ENCODE assay signal across 8 cellular contexts in the genomic region with DNA sequence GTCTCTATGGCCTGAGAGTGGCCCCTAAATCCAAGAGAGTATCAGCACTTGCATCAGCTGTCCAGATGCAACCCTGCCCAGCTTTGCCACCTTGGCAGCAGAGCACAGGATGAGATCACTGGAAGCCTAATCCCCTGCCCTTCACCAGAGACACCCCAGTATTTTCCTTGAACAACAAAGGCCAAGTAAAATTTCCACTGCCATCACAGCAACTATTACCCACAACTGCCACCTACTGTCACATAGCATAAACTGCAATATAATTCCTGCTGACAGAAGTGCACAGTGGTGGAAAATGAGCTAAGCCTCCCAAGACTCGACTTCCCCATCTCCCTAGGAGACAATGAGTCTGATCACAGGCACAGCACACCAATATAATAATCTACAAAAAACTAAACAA.
A peak's percentile ranks its signal among the peaks of the same experiment; 100 is the strongest.
DNase-seq lines count a peak whose midpoint lies in the region; ATAC-seq and TF ChIP-seq lines count a peak whose summit lies in the region.

No MANE protein-coding gene starts in this region.

- no peak overlapping the region for H2AFZ ChIP-seq in OCI-LY1 (ENCODE audit: low read length)

- H3K9ac ChIP-seq in OCI-LY1 (ENCODE audit: low read length), result no peak overlapping the region

- no peaks in the 10 kb centered on the region; the same call in 1 of the 2 replicates for H3K36me3 ChIP-seq in OCI-LY1 (ENCODE audit: insufficient read depth, low read length)
- no peaks in the 10 kb centered on the region for H3K36me3 ChIP-seq in prostate gland
- H3K36me3 ChIP-seq in lower lobe of right lung, result no peaks in the 10 kb centered on the region

- TF ChIP-seq CTCF in GM13976 (IDR thresholded peaks at IDR 0.05; ENCODE audit: borderline replicate concordance, control extremely low read depth, extremely low read depth, insufficient read depth, missing control alignments), result peak; percentile 65
- TF ChIP-seq CTCF in HFFc6 (IDR thresholded peaks at IDR 0.05), result peak; percentile 24; the same call in 1 of the 2 replicates
- peak; percentile 74 for TF ChIP-seq CTCF in OCI-LY1 (IDR thresholded peaks at IDR 0.05; ENCODE audit: low read length)
- no peak for TF ChIP-seq CTCF in prostate gland (IDR thresholded peaks at IDR 0.05)
- no peak for TF ChIP-seq CTCF in lower lobe of right lung (IDR thresholded peaks at IDR 0.05)

- intact Hi-C loops in prostate gland (cut with DNase I), result no loop called here
- intact Hi-C loops in activated CD4-positive, alpha-beta T cell treated with anti-CD3 and anti-CD28 coated beads, Interleukin-2, amount 10 ng/mL, durations not matched to agents 24 days and 14 days (cut with micrococcal nuclease), result no loop called here
- intact Hi-C loops in lower lobe of right lung (cut with DNase I), result no loop called here

- DNase-seq in GM13976 (ENCODE audit: low spot score) (peak; percentile 8), HFFc6 (no peak), left lobe of liver (ENCODE audit: low spot score) (no peak), prostate gland (ENCODE audit: low spot score) (no peak), hepatic stellate cell (ENCODE audit: low spot score) (no peak), lower lobe of right lung (no peak)
- DNase-seq in activated CD4-positive, alpha-beta T cell treated with anti-CD3 and anti-CD28 coated beads, Interleukin-2, amount 10 ng/mL, durations not matched to agents 24 days and 14 days, result no peak

- H3K4me3 Mint-ChIP-seq in HFFc6, result no peak overlapping the region
- no peak overlapping the region for H3K4me3 Mint-ChIP-seq in activated CD4-positive, alpha-beta T cell treated with anti-CD3 and anti-CD28 coated beads, Interleukin-2, amount 10 ng/mL, durations not matched to agents 24 days and 14 days

- H3K36me3 Mint-ChIP-seq in HFFc6 (ENCODE audit: low read depth), result no peaks in the 10 kb centered on the region
- no peaks in the 10 kb centered on the region for H3K36me3 Mint-ChIP-seq in activated CD4-positive, alpha-beta T cell treated with anti-CD3 and anti-CD28 coated beads, Interleukin-2, amount 10 ng/mL, durations not matched to agents 24 days and 14 days (ENCODE audit: low read depth)

- H3K4me1 ChIP-seq in OCI-LY1 (ENCODE audit: insufficient read depth, low read length, severe bottlenecking) (no peaks in the 10 kb centered on the region), prostate gland (replicated peaks) (no peaks in the 10 kb centered on the region), lower lobe of right lung (no peaks in the 10 kb centered on the region)

- H3K4me3 ChIP-seq in OCI-LY1 (ENCODE audit: low read depth, low read length, poor library complexity, severe bottlenecking) (no peak overlapping the region), prostate gland (no peak overlapping the region), lower lobe of right lung (no peak overlapping the region)

- H4K20me1 ChIP-seq in OCI-LY1 (ENCODE audit: insufficient read depth, low read length), result no peaks in the 10 kb centered on the region

- H3K9me3 ChIP-seq in OCI-LY1 (ENCODE audit: low read length) (peaks cover 19% of the 10 kb centered on the region), prostate gland (peaks cover 3% of the 10 kb centered on the region), lower lobe of right lung (peaks cover 4% of the 10 kb centered on the region)

- H3F3A ChIP-seq in OCI-LY1 (ENCODE audit: insufficient read depth, low read length), result no peaks in the 10 kb centered on the region

- H3K27ac ChIP-seq in OCI-LY1 (ENCODE audit: low read depth, low read length, poor library complexity, severe bottlenecking), result no peak overlapping the region
- H3K27ac ChIP-seq in prostate gland, result no peak overlapping the region
- no peak overlapping the region for H3K27ac ChIP-seq in lower lobe of right lung

- H3K27ac Mint-ChIP-seq in HFFc6, result no peak overlapping the region
- no peak overlapping the region for H3K27ac Mint-ChIP-seq in activated CD4-positive, alpha-beta T cell treated with anti-CD3 and anti-CD28 coated beads, Interleukin-2, amount 10 ng/mL, durations not matched to agents 24 days and 14 days

- in situ Hi-C loops in GM13976 (cut with MboI; ENCODE audit: low sequenced_read_pairs, unreplicated experiment), result no loop called here

- no peaks in the 10 kb centered on the region for H3K27me3 Mint-ChIP-seq in HFFc6 (ENCODE audit: insufficient read depth)
- no peaks in the 10 kb centered on the region for H3K27me3 Mint-ChIP-seq in activated CD4-positive, alpha-beta T cell treated with anti-CD3 and anti-CD28 coated beads, Interleukin-2, amount 10 ng/mL, durations not matched to agents 24 days and 14 days

- no peak for TF ChIP-seq POLR2A in prostate gland (IDR thresholded peaks at IDR 0.05)

- no peaks in the 10 kb centered on the region for H3K9me2 ChIP-seq in OCI-LY1 (ENCODE audit: low read depth, low read length)

- no peaks in the 10 kb centered on the region for H3K4me1 Mint-ChIP-seq in HFFc6 (ENCODE audit: low read depth)
- no peaks in the 10 kb centered on the region for H3K4me1 Mint-ChIP-seq in activated CD4-positive, alpha-beta T cell treated with anti-CD3 and anti-CD28 coated beads, Interleukin-2, amount 10 ng/mL, durations not matched to agents 24 days and 14 days

- ATAC-seq in left lobe of liver, result peak; percentile 55
- no peak for ATAC-seq in lower lobe of right lung

- no peak overlapping the region for H3K4me2 ChIP-seq in OCI-LY1 (ENCODE audit: low read length)

- no peaks in the 10 kb centered on the region for H3K79me2 ChIP-seq in OCI-LY1 (ENCODE audit: insufficient read depth, low read length)

- WGBS in prostate gland, result 54% methylated on average over 1 of the region's 1 CpG

- H3K27me3 ChIP-seq in OCI-LY1 (ENCODE audit: insufficient read depth, low read length), result no peaks in the 10 kb centered on the region
- no peaks in the 10 kb centered on the region for H3K27me3 ChIP-seq in prostate gland (replicated peaks; ENCODE audit: insufficient read depth)
- no peaks in the 10 kb centered on the region for H3K27me3 ChIP-seq in lower lobe of right lung (ENCODE audit: low read depth)

- peaks cover 62% of the 10 kb centered on the region for H3K9me3 Mint-ChIP-seq in HFFc6
- peaks cover 5% of the 10 kb centered on the region for H3K9me3 Mint-ChIP-seq in activated CD4-positive, alpha-beta T cell treated with anti-CD3 and anti-CD28 coated beads, Interleukin-2, amount 10 ng/mL, durations not matched to agents 24 days and 14 days

Comparison
In these comparisons a context has a peak if more than half of its experiments do, and no peak if none do; other contexts are left out.
1. CTCF ChIP-seq: peak in GM13976 (single experiment), HFFc6 (single experiment) and OCI-LY1 (single experiment); none in prostate gland (0 of 4) and lower lobe of right lung (single experiment).